In the genomic region with DNA sequence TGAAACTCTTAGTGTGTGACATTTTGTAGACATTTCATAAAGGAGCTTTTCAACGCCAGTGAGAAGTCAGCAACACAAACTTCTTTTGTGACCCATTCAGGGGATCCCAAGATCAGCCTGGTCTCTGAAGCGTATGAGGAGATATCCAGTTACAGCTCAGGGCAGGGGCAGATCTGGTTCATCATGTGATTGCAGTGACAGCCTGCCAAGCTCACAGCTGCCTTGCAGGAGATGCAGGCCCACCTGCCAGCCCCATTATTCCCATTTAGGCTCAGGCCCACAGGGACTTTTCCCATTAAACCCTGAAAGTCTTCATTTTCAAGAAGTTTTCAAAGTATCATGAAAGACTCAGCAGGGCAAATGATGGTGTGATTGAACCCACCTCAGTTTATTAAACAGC, we compare ENCODE assay signal across 9 cellular contexts. TPM values are rescaled to one million over a fixed set of nuclear protein-coding genes. Genes with fewer than 3 reads are reported as not detected.
DNase-seq lines count a peak whose midpoint lies in the region; ATAC-seq, FAIRE-seq and TF ChIP-seq lines count a peak whose summit lies in the region.
"Had no signal": no experiment of that assay in that cellular context is flagged by ENCODE, and none has a peak within 500 bp of the region (broad histone marks: within the 10 kb centered on the region; RNA-seq: fewer than 3 reads in every experiment).

No MANE protein-coding gene starts in this region.

- no peaks in the 10 kb centered on the region for H3K9me3 ChIP-seq in ectodermal cell (ENCODE audit: control insufficient read depth, low read length)
- H3K9me3 ChIP-seq in psoas muscle = no peaks in the 10 kb centered on the region

- intact Hi-C loops in psoas muscle (cut with DNase I) = no loop called here

- 13 to 16% methylated on average over 2 of the region's 2 CpGs for WGBS in ectodermal cell, 2 experiments
- WGBS in psoas muscle, 3 donors = 20 to 28% (median 26%) methylated on average over 2 of the region's 2 CpGs

- H3K36me3 ChIP-seq in ectodermal cell (ENCODE audit: control insufficient read depth, insufficient read depth, low read length) (no peaks in the 10 kb centered on the region), psoas muscle (ENCODE audit: insufficient read depth in 1 of 2, low read depth in 1 of 2) (no peaks in the 10 kb centered on the region)

- no peak for FAIRE-seq in HTR-8/SVneo (lab: Jason Lieb, UNC)

- ATAC-seq in psoas muscle = peak in 3 of 4 donors; percentile 82 to 90 (median 88)

- H3K27me3 ChIP-seq in ectodermal cell (ENCODE audit: control insufficient read depth, insufficient read depth, low read length, poor library complexity, severe bottlenecking) = no peaks in the 10 kb centered on the region
- H3K27me3 ChIP-seq in psoas muscle (ENCODE audit: insufficient read depth in 3 of 3, low read length in 2 of 3) = no peaks in the 10 kb centered on the region

- H3K4me1 ChIP-seq in ectodermal cell (ENCODE audit: control insufficient read depth, insufficient read depth, low read length) (peaks cover 4% of the 10 kb centered on the region), psoas muscle (no peaks in the 10 kb centered on the region)

- no peak overlapping the region for H3K4me3 ChIP-seq in ectodermal cell (ENCODE audit: insufficient read depth, low read depth, low read length)
- H3K4me3 ChIP-seq in psoas muscle = no peak overlapping the region

- TF ChIP-seq CTCF in psoas muscle (IDR thresholded peaks at IDR 0.05) = no peak
- TF ChIP-seq CTCF in GM20000 (IDR thresholded peaks at IDR 0.05; ENCODE audit: extremely low read depth, missing control alignments) = no peak

- peak; percentile 31 for DNase-seq in HTR-8/SVneo (ENCODE audit: insufficient read length, low spot score)
- peak; percentile 88 for DNase-seq in NCI-H2171 (lab: John Stamatoyannopoulos, UW)
- no peak for DNase-seq in psoas muscle
- no peak for DNase-seq in OCI-M2 (lab: John Stamatoyannopoulos, UW; ENCODE audit: unreplicated experiment)
- no peak for DNase-seq in activated effector memory CD4-positive, alpha-beta T cell treated with Interleukin-2 at 50 U/mL for 16 hours
- no peak for DNase-seq in GM20000 (ENCODE audit: low spot score)
- DNase-seq: T-helper 9 cell had no signal

- H3K27ac ChIP-seq in ectodermal cell (ENCODE audit: insufficient read depth, low read depth, low read length, poor library complexity, severe bottlenecking) (peak overlapping the region; percentile 9), psoas muscle (peak overlapping the region; percentile 3)
- H3K27ac ChIP-seq: HL-60 had no signal

RNA-seq across cellular contexts. Expression of a gene that starts 38.3 kb away (rescaled TPM):
- polyA plus RNA-seq in ectodermal cell (2013, experiment 1 of 4) = 6.1 TPM
- polyA plus RNA-seq in ectodermal cell (2013, experiment 2 of 4) = 6.3 TPM
- polyA plus RNA-seq in ectodermal cell (2013, experiment 3 of 4) = 7.1 TPM
- polyA plus RNA-seq in ectodermal cell (2013, experiment 4 of 4) = 5.8 TPM
- total RNA-seq in psoas muscle = 1 to 10 TPM; 1.2 to 2.7 (median 2.1) TPM
- 1 to 10 TPM in 1 of 3 donors, under 1 TPM in 2; 0.23 to 5.1 (median 0.48) TPM for polyA plus RNA-seq in psoas muscle

Comparison
In these comparisons a context has a peak if more than half of its experiments do, and no peak if none do; other contexts are left out.
1. DNase-seq: peak in HTR-8/SVneo (single experiment) and NCI-H2171 (single experiment); none in psoas muscle (0 of 2), OCI-M2 (single experiment), activated effector memory CD4-positive, alpha-beta T cell treated with Interleukin-2 at 50 U/mL for 16 hours (single experiment) and GM20000 (single experiment).